In the genomic region with DNA sequence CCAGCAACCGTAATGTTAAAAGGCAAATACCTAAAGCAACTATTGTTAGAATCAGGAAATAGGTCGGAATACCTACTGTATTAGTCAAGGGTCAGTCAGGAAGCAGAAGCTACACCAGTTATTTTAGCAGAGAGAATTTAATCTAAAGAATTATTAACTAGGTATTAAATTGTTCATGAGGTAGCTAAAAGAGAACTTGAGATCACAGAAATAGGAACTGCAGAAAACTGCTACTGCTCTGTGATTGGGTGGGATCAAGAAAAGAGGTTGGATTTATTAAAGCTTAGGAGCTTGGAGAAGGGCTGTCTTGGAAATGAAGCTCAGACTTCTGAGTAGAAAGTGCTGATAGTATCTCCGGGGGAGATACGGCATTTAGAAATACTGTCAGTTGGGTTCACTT, we compare ENCODE assay signal across 1 cellular context.
TF ChIP-seq lines count a peak whose summit lies in the region.

No MANE protein-coding gene starts in this region.

TF ChIP-seq in endothelial cell of umbilical vein, 7 proteins besides CTCF, POLR2A, EP300 and RAD21:
- no peak for TF ChIP-seq MYC (IDR thresholded peaks at IDR 0.05; ENCODE audit: low read depth, low read length)
- TF ChIP-seq POLR2AphosphoS5 (IDR thresholded peaks at IDR 0.05; ENCODE audit: insufficient read depth, low read depth, low read length) = no peak
- peak; percentile 59 for TF ChIP-seq FOS (IDR thresholded peaks at IDR 0.05; ENCODE audit: borderline replicate concordance, insufficient read depth, low read length)
- TF ChIP-seq, protein P1, sequence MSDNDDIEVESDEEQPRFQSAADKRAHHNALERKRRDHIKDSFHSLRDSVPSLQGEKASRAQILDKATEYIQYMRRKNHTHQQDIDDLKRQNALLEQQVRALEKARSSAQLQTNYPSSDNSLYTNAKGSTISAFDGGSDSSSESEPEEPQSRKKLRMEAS (IDR thresholded peaks at IDR 0.05; ENCODE audit: insufficient read depth, insufficient read length) = no peak
- TF ChIP-seq JUN (IDR thresholded peaks at IDR 0.05; ENCODE audit: borderline replicate concordance, insufficient read depth, insufficient read length, low read depth) = peak; percentile 86
- peak; percentile 86 for TF ChIP-seq GATA2 (IDR thresholded peaks at IDR 0.05; ENCODE audit: insufficient read depth, insufficient read length, low read depth, low read length)
